ENCODE assay signal across 5 cellular contexts in the genomic region with DNA sequence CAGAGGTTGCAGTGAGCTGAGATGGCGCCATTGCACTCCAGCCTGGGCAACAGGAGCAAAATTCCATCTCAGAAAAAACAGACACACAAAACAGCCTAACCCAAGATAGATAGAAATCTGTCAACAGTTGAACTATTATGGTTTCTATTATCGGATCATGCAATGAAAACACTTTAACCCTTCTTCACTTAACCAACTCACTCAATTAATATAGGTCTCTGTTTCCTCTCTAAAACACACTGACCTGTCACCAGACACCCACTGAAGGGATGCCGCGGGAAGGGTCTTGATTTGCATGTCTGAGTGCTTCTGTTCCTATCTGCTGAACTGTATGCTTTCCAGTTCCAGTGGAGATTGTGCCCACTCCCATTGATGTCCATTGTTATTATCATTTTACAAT.
"Had no signal": no experiment of that assay in that cellular context is flagged by ENCODE, and none has a peak within 500 bp of the region (broad histone marks: within the 10 kb centered on the region; RNA-seq: fewer than 3 reads in every experiment).

No MANE protein-coding gene starts in this region.

- ATAC-seq: GM23338, HepG2 had no signal

- H3K36me3 Mint-ChIP-seq: IgD-negative memory B cell had no signal

- H3K4me3 Mint-ChIP-seq: GM23338, H9, IgD-negative memory B cell had no signal

- H3K9me3 Mint-ChIP-seq: GM23338, H9 had no signal

- H3K4me1 Mint-ChIP-seq: GM23338, IgD-negative memory B cell had no signal

- H3K27ac Mint-ChIP-seq: GM23338, IgD-negative memory B cell had no signal

- H3K4me3 ChIP-seq: GM23338 had no signal

- DNase-seq: H9, HCEC 1CT had no signal
